ENCODE assay signal across 1 cellular context in genomic region chr19:45927565-45928261, GRCh38.
TF ChIP-seq lines count a peak whose summit lies in the region.

No MANE protein-coding gene starts in this region.

TF ChIP-seq in HepG2, 621 proteins besides CTCF, POLR2A, EP300 and RAD21 (continued from another document and continues in another):
- TF ChIP-seq PBX3 (CRISPR knock-in tag; IDR thresholded peaks at IDR 0.05; ENCODE audit: borderline replicate concordance) (no peak), KDM5A (IDR thresholded peaks at IDR 0.05; ENCODE audit: borderline replicate concordance, low read length) (peak; percentile 61; the same call in 1 of the 2 replicates), ZNF589 (CRISPR knock-in tag; conservative IDR thresholded peaks at IDR 0.05) (no peak; the same call in 1 of the 2 replicates), NR2F2 (IDR thresholded peaks at IDR 0.05; ENCODE audit: borderline replicate concordance, low read depth) (no peak), DPF2 (CRISPR knock-in tag; IDR thresholded peaks at IDR 0.05; ENCODE audit: borderline replicate concordance, low read depth) (no peak), MAX (IDR thresholded peaks at IDR 0.05) (peak; percentile 97), HNRNPH1 (optimal IDR thresholded peaks at IDR 0.05; ENCODE audit: low read depth, low read length) (no peak), ZNF567 (CRISPR knock-in tag; IDR thresholded peaks at IDR 0.05; ENCODE audit: borderline replicate concordance) (no peak), SMAD1 (CRISPR knock-in tag; IDR thresholded peaks at IDR 0.05; ENCODE audit: borderline replicate concordance, low read depth) (no peak), SRSF1 (optimal IDR thresholded peaks at IDR 0.05; ENCODE audit: low read depth, low read length) (no peak), CBX5 (CRISPR knock-in tag; IDR thresholded peaks at IDR 0.05; ENCODE audit: borderline replicate concordance) (no peak; the same call in 1 of the 2 replicates), ZNF326 (CRISPR knock-in tag; IDR thresholded peaks at IDR 0.05; ENCODE audit: borderline replicate concordance) (no peak), ZNF224 (CRISPR knock-in tag; IDR thresholded peaks at IDR 0.05) (no peak), TBX2 (CRISPR knock-in tag; IDR thresholded peaks at IDR 0.05; ENCODE audit: borderline replicate concordance) (no peak), ZFP36 (IDR thresholded peaks at IDR 0.05; ENCODE audit: borderline replicate concordance, low read depth, low read length, partially characterized antibody) (no peak), THAP11 (CRISPR knock-in tag; IDR thresholded peaks at IDR 0.05) (peak; percentile 100), NFYB (CRISPR knock-in tag; IDR thresholded peaks at IDR 0.05) (peak; percentile 100), KLF12 (CRISPR knock-in tag; IDR thresholded peaks at IDR 0.05; ENCODE audit: borderline replicate concordance) (no peak), USF2 (IDR thresholded peaks at IDR 0.05; ENCODE audit: low read depth, low read length) (peak; percentile 86), USF2 (CRISPR knock-in tag; IDR thresholded peaks at IDR 0.05; ENCODE audit: borderline replicate concordance) (peak; percentile 85; the same call in 1 of the 2 replicates), ZC3H4 (CRISPR knock-in tag; IDR thresholded peaks at IDR 0.05; ENCODE audit: borderline replicate concordance) (no peak), ZNF792 (CRISPR knock-in tag; IDR thresholded peaks at IDR 0.05) (peak; percentile 72; the same call in 1 of the 2 replicates), IRX3 (CRISPR knock-in tag; IDR thresholded peaks at IDR 0.05; ENCODE audit: borderline replicate concordance, low read depth) (0 out of 2 replicates have a peak, but pooled peaks have one; percentile 40), ELK4 (CRISPR knock-in tag; IDR thresholded peaks at IDR 0.05; ENCODE audit: borderline replicate concordance) (no peak), RFX5 (IDR thresholded peaks at IDR 0.05; ENCODE audit: low read depth, low read length) (no peak), ZHX1 (CRISPR knock-in tag; IDR thresholded peaks at IDR 0.05; ENCODE audit: low read depth) (0 out of 2 replicates have a peak, but pooled peaks have one; percentile 61), BATF2 (CRISPR knock-in tag; IDR thresholded peaks at IDR 0.05) (peak; percentile 79; the same call in 1 of the 2 replicates), BORCS8-MEF2B (CRISPR knock-in tag; IDR thresholded peaks at IDR 0.05) (peak; percentile 95), SMARCC2 (IDR thresholded peaks at IDR 0.05) (no peak), ZFP41 (CRISPR knock-in tag; IDR thresholded peaks at IDR 0.05; ENCODE audit: borderline replicate concordance) (no peak), ZNF407 (CRISPR knock-in tag; IDR thresholded peaks at IDR 0.05; ENCODE audit: not compliant biosample characterization) (no peak), RXRA (CRISPR knock-in tag; IDR thresholded peaks at IDR 0.05) (peak; percentile 27; the same call in 1 of the 2 replicates), ELF4 (CRISPR knock-in tag; IDR thresholded peaks at IDR 0.05; ENCODE audit: borderline replicate concordance) (no peak), ZNF672 (CRISPR knock-in tag; IDR thresholded peaks at IDR 0.05) (no peak), ADNP (CRISPR knock-in tag; IDR thresholded peaks at IDR 0.05) (no peak), ZNF768 (CRISPR knock-in tag; IDR thresholded peaks at IDR 0.05) (no peak), ZNF850 (CRISPR knock-in tag; conservative IDR thresholded peaks at IDR 0.05) (no peak), ZNF761 (CRISPR knock-in tag; conservative IDR thresholded peaks at IDR 0.05) (no peak), ELF1 (CRISPR knock-in tag; IDR thresholded peaks at IDR 0.05) (peak; percentile 84), SMARCE1 (IDR thresholded peaks at IDR 0.05; ENCODE audit: borderline replicate concordance) (no peak), PITX1 (CRISPR knock-in tag; IDR thresholded peaks at IDR 0.05) (no peak; the same call in 1 of the 2 replicates), ZNF883 (CRISPR knock-in tag; IDR thresholded peaks at IDR 0.05; ENCODE audit: not compliant biosample characterization) (peak; percentile 80), HNF1A (IDR thresholded peaks at IDR 0.05; ENCODE audit: low read depth) (0 out of 2 replicates have a peak, but pooled peaks have one; percentile 5), HNF1A (CRISPR knock-in tag; IDR thresholded peaks at IDR 0.05; ENCODE audit: borderline replicate concordance) (no peak)
